ENCODE assay signal across 15 cellular contexts in the genomic region with DNA sequence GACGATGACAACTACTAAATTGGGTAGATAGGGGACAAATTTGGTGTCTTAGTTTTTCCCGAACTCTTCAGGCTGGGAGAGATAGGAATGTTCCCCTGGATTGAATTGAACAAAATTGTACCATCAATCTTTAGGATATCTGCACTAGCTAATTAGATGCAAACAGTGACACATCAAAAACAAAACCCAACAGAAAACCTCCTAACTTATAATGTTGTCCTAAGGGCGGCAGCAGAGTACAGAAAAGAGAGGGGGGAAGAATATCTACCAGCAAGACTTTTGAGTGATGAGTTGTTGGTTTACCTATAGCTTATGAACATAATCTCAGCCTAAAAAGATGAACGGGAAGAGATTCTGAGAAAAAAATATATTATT.
A peak's percentile ranks its signal among the peaks of the same experiment; 100 is the strongest.
DNase-seq lines count a peak whose midpoint lies in the region; ATAC-seq and TF ChIP-seq lines count a peak whose summit lies in the region.
"Had no signal": no experiment of that assay in that cellular context is flagged by ENCODE, and none has a peak within 500 bp of the region (broad histone marks: within the 10 kb centered on the region; RNA-seq: fewer than 3 reads in every experiment).

No MANE protein-coding gene starts in this region.

- DNase-seq in Calu3 (peak; percentile 38), Karpas-422 (peak; percentile 42), astrocyte of the spinal cord (ENCODE audit: low read depth, low spot score) (peak; percentile 25), mesenchymal stem cell (no peak)
- no peak for DNase-seq in activated CD4-positive, alpha-beta T cell treated with anti-CD3 and anti-CD28 coated beads, Interleukin-2, amount 50 U/mL, for 4 hours
- DNase-seq: activated CD4-positive, alpha-beta T cell treated with anti-CD3 and anti-CD28 coated beads for 48 hours; DMS153; heart right ventricle; NCI-H1105 treated with DMSO at 0.1 percent for 48 hours; NK-92 treated with Interleukin-12 subunit alpha and Interleukin-12 subunit beta, amount 100 ng/mL, for 24 hours; SW 1271 had no signal

- no peaks in the 10 kb centered on the region for H3K79me2 ChIP-seq in Karpas-422 (ENCODE audit: low read length)

- H3K27ac Mint-ChIP-seq in Calu3 (ENCODE audit: unreplicated experiment) = peak overlapping the region; percentile 74

- peak overlapping the region; percentile 3 for H3K4me3 Mint-ChIP-seq in Calu3 (ENCODE audit: low read depth, unreplicated experiment)

- no peak overlapping the region for H2AK5ac ChIP-seq in mesenchymal stem cell (ENCODE audit: low read length, severe bottlenecking)

- H3K14ac ChIP-seq in mesenchymal stem cell (ENCODE audit: low read length in 2 of 2) = no peak overlapping the region

- H3K23ac ChIP-seq in mesenchymal stem cell (ENCODE audit: low read length in 2 of 2) = no peak overlapping the region

- H3K27me3 ChIP-seq in Karpas-422 (ENCODE audit: low read length) (no peaks in the 10 kb centered on the region), mesenchymal stem cell (ENCODE audit: control insufficient read depth in 1 of 2, insufficient read depth in 1 of 2, low read length in 2 of 2) (no peaks in the 10 kb centered on the region)
- H3K27me3 ChIP-seq: ascending aorta had no signal

- H2BK15ac ChIP-seq in mesenchymal stem cell (ENCODE audit: low read depth, poor library complexity, severe bottlenecking) = no peak overlapping the region

- no peaks in the 10 kb centered on the region for H3K4me1 ChIP-seq in Karpas-422 (ENCODE audit: low read length)
- no peaks in the 10 kb centered on the region for H3K4me1 ChIP-seq in mesenchymal stem cell (ENCODE audit: control insufficient read depth, insufficient read depth, low read depth, low read length)
- H3K4me1 ChIP-seq: ascending aorta, heart right ventricle had no signal

- no peak overlapping the region for H4K8ac ChIP-seq in mesenchymal stem cell (ENCODE audit: low read length)

- intact Hi-C loops in Calu3 (cut with micrococcal nuclease; ENCODE audit: unreplicated experiment) = loop anchor here (2.0 to 5.0 kb wide), 5 partner anchors 44 to 424 kb away; no protein-coding TSS in a partner anchor

- H3K27me3 Mint-ChIP-seq in Calu3 (ENCODE audit: unreplicated experiment) = no peaks in the 10 kb centered on the region

- BruUV-seq in Calu3 (replicated peaks; lab: Mats Ljungman, UMichigan) = no TSS peak

- H3K4ac ChIP-seq in mesenchymal stem cell (ENCODE audit: low read depth in 1 of 2, low read length in 2 of 2) = no peak overlapping the region

- no peak overlapping the region for H3K4me2 ChIP-seq in Karpas-422 (ENCODE audit: low read depth, low read length, poor library complexity, severe bottlenecking)
- H3K4me2 ChIP-seq in mesenchymal stem cell (ENCODE audit: low read length, poor library complexity, severe bottlenecking) = no peak overlapping the region

- H2BK12ac ChIP-seq in mesenchymal stem cell (ENCODE audit: low read length in 2 of 2) = no peak overlapping the region

- H3K9ac ChIP-seq in Karpas-422 (ENCODE audit: low read length) (no peak overlapping the region), mesenchymal stem cell (ENCODE audit: low read length) (peak overlapping the region; percentile 40)

- H2AFZ ChIP-seq in Karpas-422 (ENCODE audit: low read length) = no peak overlapping the region
- no peak overlapping the region for H2AFZ ChIP-seq in mesenchymal stem cell (ENCODE audit: low read depth, low read length)

- H3K36me3 ChIP-seq in Karpas-422 (ENCODE audit: insufficient read depth, low read length) (no peaks in the 10 kb centered on the region), mesenchymal stem cell (ENCODE audit: control insufficient read depth in 1 of 2, insufficient read depth in 2 of 2, low read depth in 1 of 2, low read length in 2 of 2) (no peaks in the 10 kb centered on the region)
- H3K36me3 ChIP-seq: ascending aorta, heart right ventricle had no signal

- no peak for TF ChIP-seq CTCF in Calu3 (IDR thresholded peaks at IDR 0.05; ENCODE audit: unreplicated experiment)
- no peak for TF ChIP-seq CTCF in astrocyte of the spinal cord (IDR thresholded peaks at IDR 0.05; ENCODE audit: low read depth, low read length)

- CTCF ChIA-PET in Calu3 (lab: Charles Lee) = interaction anchor here (0.6 to 1.6 kb wide), 5 partner anchors 42 to 424 kb away, joined by 3 to 18 read pairs (median 8); no protein-coding TSS in a partner anchor

- H3K79me1 ChIP-seq in mesenchymal stem cell (replicated peaks; ENCODE audit: low read length, poor library complexity, severe bottlenecking) = no peaks in the 10 kb centered on the region

- ATAC-seq in HG02970 (IDR thresholded peaks at IDR 0.05; ENCODE audit: low FRiP score, unreplicated experiment) = no peak
- no peak for ATAC-seq in GM21576 (IDR thresholded peaks at IDR 0.05; ENCODE audit: unreplicated experiment)
- ATAC-seq: heart right ventricle had no signal

- no peak overlapping the region for H3K18ac ChIP-seq in mesenchymal stem cell (ENCODE audit: low read depth in 1 of 2, low read length in 2 of 2)

- H2BK5ac ChIP-seq in mesenchymal stem cell (ENCODE audit: low read depth, low read length, poor library complexity, severe bottlenecking) = no peak overlapping the region

- H3K4me1 Mint-ChIP-seq in Calu3 (ENCODE audit: low read depth, unreplicated experiment) = peaks cover 51% of the 10 kb centered on the region

- H3K36me3 Mint-ChIP-seq in Calu3 (ENCODE audit: insufficient read depth, unreplicated experiment) = no peaks in the 10 kb centered on the region

- H4K20me1 ChIP-seq in Karpas-422 (ENCODE audit: insufficient read depth, low read depth, low read length) = no peaks in the 10 kb centered on the region

- H3K27ac ChIP-seq in Karpas-422 (ENCODE audit: low read length) = no peak overlapping the region
- H3K27ac ChIP-seq in mesenchymal stem cell (ENCODE audit: low read length, poor library complexity, severe bottlenecking) = no peak overlapping the region
- H3K27ac ChIP-seq: ascending aorta, heart right ventricle, HL-60 had no signal

- no peaks in the 10 kb centered on the region for H3K9me2 ChIP-seq in Karpas-422 (replicated peaks; ENCODE audit: insufficient read depth, low read length)

- H3K4me3 ChIP-seq in Karpas-422 (ENCODE audit: low read length) (no peak overlapping the region), astrocyte of the spinal cord (ENCODE audit: low read depth, low read length) (no peak overlapping the region), mesenchymal stem cell (ENCODE audit: insufficient read depth in 1 of 2, low read depth in 1 of 2, low read length in 2 of 2) (no peak overlapping the region)
- H3K4me3 ChIP-seq: ascending aorta, heart right ventricle had no signal

- WGBS in mesenchymal stem cell = no CpG with 5 or more reads among the region's 4 CpGs

- no peaks in the 10 kb centered on the region for H3K9me3 ChIP-seq in Karpas-422 (ENCODE audit: low read length)
- H3K9me3 ChIP-seq in mesenchymal stem cell (ENCODE audit: control insufficient read depth, low read length) = no peaks in the 10 kb centered on the region
- H3K9me3 ChIP-seq: ascending aorta had no signal

- H4K91ac ChIP-seq in mesenchymal stem cell (ENCODE audit: low read length) = no peak overlapping the region

- peaks cover 3% of the 10 kb centered on the region for H3K9me3 Mint-ChIP-seq in Calu3 (ENCODE audit: low read depth, unreplicated experiment)

- no peak overlapping the region for H2BK120ac ChIP-seq in mesenchymal stem cell (ENCODE audit: low read depth, low read length)

- in situ Hi-C loops in astrocyte of the spinal cord (cut with HindIII; ENCODE audit: low sequenced_read_pairs) = no loop called here

Comparison
In these comparisons a context has a peak if more than half of its experiments do, and no peak if none do; other contexts are left out.
1. DNase-seq: peak in Calu3 (single experiment), Karpas-422 (single experiment) and astrocyte of the spinal cord (single experiment); none in mesenchymal stem cell (single experiment) and activated CD4-positive, alpha-beta T cell treated with anti-CD3 and anti-CD28 coated beads, Interleukin-2, amount 50 U/mL, for 4 hours (0 of 2).